Comparison of ENCODE assay signal across 21 cellular contexts in genomic region chr12:100345020-100345767, GRCh38. TPM values are rescaled to one million over a fixed set of nuclear protein-coding genes. Genes with fewer than 3 reads are reported as not detected.
DNase-seq lines count a peak whose midpoint lies in the region; ATAC-seq, FAIRE-seq and TF ChIP-seq lines count a peak whose summit lies in the region.
"Had no signal": no experiment of that assay in that cellular context is flagged by ENCODE, and none has a peak within 500 bp of the region (broad histone marks: within the 10 kb centered on the region; RNA-seq: fewer than 3 reads in every experiment).

No MANE protein-coding gene starts in this region.

- H3K36me3 ChIP-seq in PC-3 (ENCODE audit: low read depth, low read length) (no peaks in the 10 kb centered on the region), mucosa of rectum (ENCODE audit: control insufficient read depth in 2 of 2, insufficient read depth in 2 of 2, low read length in 2 of 2) (no peaks in the 10 kb centered on the region)

- ATAC-seq in A549: peak; percentile 46 to 48; a peak in 4 of 6 replicates
- ATAC-seq in PC-3: peak; percentile 27; the same call in 1 of the 2 replicates
- ATAC-seq: Right ventricle myocardium inferior had no signal

- H3K9ac ChIP-seq in PC-3 (ENCODE audit: low read length): no peak overlapping the region
- no peak overlapping the region for H3K9ac ChIP-seq in mucosa of rectum (ENCODE audit: low read depth in 1 of 2, low read length in 2 of 2)
- H3K9ac ChIP-seq: GM23248 had no signal

- H3K4me2 ChIP-seq in A549: no peak overlapping the region
- no peak overlapping the region for H3K4me2 ChIP-seq in PC-3 (ENCODE audit: low read length)

- WGBS in A549 (ENCODE audit: missing lambda C conversion rate): 47% methylated on average over 1 of the region's 1 CpG

- no peak overlapping the region for H2AFZ ChIP-seq in PC-3 (ENCODE audit: low read length)
- H2AFZ ChIP-seq: GM23248 had no signal

- H3K4me3 ChIP-seq in A549 (no peak overlapping the region), PC-3 (ENCODE audit: low read length) (no peak overlapping the region), epithelial cell of esophagus (ENCODE audit: low read length) (no peak overlapping the region), mucosa of rectum (ENCODE audit: low read length in 2 of 2) (no peak overlapping the region)
- H3K4me3 ChIP-seq: GM23248, Peyer's patch had no signal

- intact Hi-C loops in PC-3 (cut with micrococcal nuclease): no loop called here

- FAIRE-seq in A549 (lab: Jason Lieb, UNC): no peak
- FAIRE-seq: A204.1, GM12892 had no signal

- no peaks in the 10 kb centered on the region for H3K79me2 ChIP-seq in PC-3 (ENCODE audit: low read length)

- BruUV-seq in PC-3 (replicated peaks; lab: Mats Ljungman, UMichigan): TSS peak; percentile 10

- H4K20me1 ChIP-seq in PC-3 (ENCODE audit: low read length): no peaks in the 10 kb centered on the region

- TF ChIP-seq EP300 in A549 (IDR thresholded peaks at IDR 0.05): no peak

- no peak for DNase-seq in A549 (ENCODE audit: low read depth in 1 of 2, low spot score in 1 of 2)
- no peak for DNase-seq in PC-3
- peak; percentile 8 for DNase-seq in epithelial cell of esophagus (ENCODE audit: low read depth)
- DNase-seq in GM20000 (ENCODE audit: low spot score): no peak
- DNase-seq in T-helper 2 cell: no peak
- no peak for DNase-seq in DMS53 treated with DMSO at 0.1 percent for 48 hours (lab: John Stamatoyannopoulos, UW; ENCODE audit: unreplicated experiment)
- DNase-seq: CD4-positive, alpha-beta memory T cell; DMS79; GM23248; HCEC 1CT; NCI-H1417 treated with DMSO at 0.1 percent for 48 hours; NCI-H187 treated with DMSO at 0.1 percent for 48 hours; NCI-H2171; Peyer's patch had no signal

- no peaks in the 10 kb centered on the region for H3F3A ChIP-seq in PC-3 (ENCODE audit: low read length, unreplicated experiment)

- H3K27me3 ChIP-seq in PC-3 (ENCODE audit: low read length) (peaks cover 7% of the 10 kb centered on the region; the same call in 1 of the 2 replicates), mucosa of rectum (ENCODE audit: control insufficient read depth in 2 of 2, insufficient read depth in 2 of 2, low read length in 2 of 2) (no peaks in the 10 kb centered on the region)
- H3K27me3 ChIP-seq: Peyer's patch had no signal

- POLR2A ChIA-PET in A549 (lab: Yijun Ruan, JAX): no interaction called here
- POLR2A ChIA-PET in PC-3 (lab: Charles Lee; ENCODE audit: unreplicated experiment): no interaction called here

- CTCF ChIA-PET in A549 (lab: Yijun Ruan, JAX) (interaction anchor here (0.9 to 6.7 kb wide), 2 partner anchors 211 to 397 kb away, joined by 3 to 96 read pairs; no protein-coding TSS in a partner anchor), PC-3 (lab: Charles Lee) (no interaction called here)

- TF ChIP-seq CTCF in A549 (IDR thresholded peaks at IDR 0.05) (no peak), PC-3 (conservative IDR thresholded peaks at IDR 0.05; ENCODE audit: low read depth, low read length) (no peak), epithelial cell of esophagus (IDR thresholded peaks at IDR 0.05; ENCODE audit: insufficient read depth, low read depth, low read length, missing control alignments) (no peak), GM20000 (IDR thresholded peaks at IDR 0.05; ENCODE audit: extremely low read depth, missing control alignments) (no peak)

- H3K9me3 ChIP-seq in A549: no peaks in the 10 kb centered on the region
- no peaks in the 10 kb centered on the region for H3K9me3 ChIP-seq in PC-3 (ENCODE audit: low read length)
- no peaks in the 10 kb centered on the region for H3K9me3 ChIP-seq in mucosa of rectum (ENCODE audit: control insufficient read depth in 2 of 2, low read length in 2 of 2)
- H3K9me3 ChIP-seq: Peyer's patch had no signal

- TF ChIP-seq RAD21 in A549 (conservative IDR thresholded peaks at IDR 0.05 in 1 of 2, IDR thresholded peaks at IDR 0.05 in 1 of 2): no peak

- H3K27ac ChIP-seq in A549: no peak overlapping the region
- H3K27ac ChIP-seq in PC-3 (ENCODE audit: low read length): no peak overlapping the region
- peak overlapping the region; percentile 0 to 71 for H3K27ac ChIP-seq in mucosa of rectum (ENCODE audit: low read depth in 2 of 2, low read length in 2 of 2)
- H3K27ac ChIP-seq: GM23248, Peyer's patch had no signal

- TF ChIP-seq POLR2A in A549 (IDR thresholded peaks at IDR 0.05; ENCODE audit: low read length): no peak

- no peaks in the 10 kb centered on the region for H3K4me1 ChIP-seq in A549
- H3K4me1 ChIP-seq in PC-3 (ENCODE audit: insufficient read depth, low read length): no peaks in the 10 kb centered on the region
- peaks cover 0 to 9% of the 10 kb centered on the region in 2 donors for H3K4me1 ChIP-seq in mucosa of rectum (ENCODE audit: control insufficient read depth in 2 of 2, insufficient read depth in 2 of 2, low read length in 2 of 2)
- H3K4me1 ChIP-seq: Peyer's patch had no signal

- H3K9me2 ChIP-seq in PC-3 (replicated peaks; ENCODE audit: low read length): no peaks in the 10 kb centered on the region

TF ChIP-seq in A549, 52 proteins besides CTCF, POLR2A, EP300 and RAD21:
- TF ChIP-seq POLR2AphosphoS2 (conservative IDR thresholded peaks at IDR 0.05; ENCODE audit: low read length) (no peak), TP53 (CRISPR knock-in tag; IDR thresholded peaks at IDR 0.05) (no peak), EHMT2 (IDR thresholded peaks at IDR 0.05; ENCODE audit: low read depth) (no peak), SREBF2 (IDR thresholded peaks at IDR 0.05) (no peak), FOSB (CRISPR knock-in tag; IDR thresholded peaks at IDR 0.05) (no peak), TFCP2L1 (CRISPR knock-in tag; IDR thresholded peaks at IDR 0.05) (no peak), CBX8 (IDR thresholded peaks at IDR 0.05) (no peak), KDM5A (IDR thresholded peaks at IDR 0.05) (no peak), CBX2 (IDR thresholded peaks at IDR 0.05; ENCODE audit: borderline replicate concordance, low read depth) (no peak), HDAC2 (IDR thresholded peaks at IDR 0.05) (no peak), SMC3 (IDR thresholded peaks at IDR 0.05) (no peak), HMGXB4 (CRISPR knock-in tag; IDR thresholded peaks at IDR 0.05; ENCODE audit: borderline replicate concordance) (no peak), RNF2 (IDR thresholded peaks at IDR 0.05; ENCODE audit: borderline replicate concordance, low read depth) (no peak), BHLHE40 (IDR thresholded peaks at IDR 0.05; ENCODE audit: low read depth, low read length) (no peak), PHF8 (IDR thresholded peaks at IDR 0.05; ENCODE audit: borderline replicate concordance, low read depth) (no peak), MAFK (IDR thresholded peaks at IDR 0.05; ENCODE audit: partially characterized antibody) (no peak), ZSCAN20 (CRISPR knock-in tag; IDR thresholded peaks at IDR 0.05) (no peak), ELK1 (IDR thresholded peaks at IDR 0.05; ENCODE audit: low read depth, low read length) (no peak)
- TF ChIP-seq, protein P1, sequence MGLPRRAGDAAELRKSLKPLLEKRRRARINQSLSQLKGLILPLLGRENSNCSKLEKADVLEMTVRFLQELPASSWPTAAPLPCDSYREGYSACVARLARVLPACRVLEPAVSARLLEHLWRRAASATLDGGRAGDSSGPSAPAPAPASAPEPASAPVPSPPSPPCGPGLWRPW (IDR thresholded peaks at IDR 0.05): no peak
TF ChIP-seq in A549: peak in this region for 0.

RNA-seq across cellular contexts. Expression of gene SLC17A8, which starts 11.7 kb away (rescaled TPM):
- polyA plus RNA-seq in A549 (2011; rRNA removed): 0.04 and 0.05 TPM in 2 replicates
- not detected in 2 replicates for polyA plus RNA-seq in A549 (2012; cell fraction: cytosol; rRNA removed)
- not detected in 2 replicates for polyA plus RNA-seq in A549 (2012; cell fraction: nucleus; rRNA removed)
- 0.03 TPM in 2 of 3 replicates, not detected in the other for polyA plus RNA-seq in A549 (2017; fragmentation: RNase III; extraction: RNeasy Plus Mini Kit Qiagen cat#74134 plus additional on column Dnase treatment)
- 0.58 TPM in 1 of 2 replicates, not detected in the other for polyA minus RNA-seq in A549 (2011; rRNA and poly(A)+ RNA removed)
- not detected in 2 replicates for total RNA-seq in PC-3 (2014; rRNA removed)
- total RNA-seq: CD4-positive, alpha-beta memory T cell; GM23248; HT-29; MCF 10A; Right ventricle myocardium inferior had no signal
- polyA plus RNA-seq: BJ; CD4-positive, alpha-beta memory T cell; GM23248 had no signal

Comparison
In these comparisons a context has a peak if more than half of its experiments do, and no peak if none do; other contexts are left out.
1. H3K27ac ChIP-seq: peak in mucosa of rectum (2 of 2); none in A549 (0 of 2) and PC-3 (single experiment).